ENCODE assay signal across 22 cellular contexts in genomic region chr1:236090741-236091147, GRCh38. TPM values are rescaled to one million over a fixed set of nuclear protein-coding genes. Genes with fewer than 3 reads are reported as not detected.
DNase-seq lines count a peak whose midpoint lies in the region; ATAC-seq, FAIRE-seq and TF ChIP-seq lines count a peak whose summit lies in the region.
"Had no signal": no experiment of that assay in that cellular context is flagged by ENCODE, and none has a peak within 500 bp of the region (broad histone marks: within the 10 kb centered on the region; RNA-seq: fewer than 3 reads in every experiment).

No MANE protein-coding gene starts in this region.

- no peak for TF ChIP-seq POLR2A in K562 (conservative IDR thresholded peaks at IDR 0.05)
- no peak for TF ChIP-seq POLR2A in right lobe of liver (IDR thresholded peaks at IDR 0.05)

- H3K36me3 Mint-ChIP-seq in activated CD4-positive, alpha-beta T cell treated with anti-CD3 and anti-CD28 coated beads, Interleukin-2, amount 10 ng/mL, durations not matched to agents 24 days and 14 days (ENCODE audit: low read depth): no peaks in the 10 kb centered on the region
- peaks cover 2% of the 10 kb centered on the region for H3K36me3 Mint-ChIP-seq in activated CD8-positive, alpha-beta T cell treated with anti-CD3 and anti-CD28 coated beads, Interleukin-2, amount 10 ng/mL, durations not matched to agents 7 days and 5 days (ENCODE audit: low read depth)
- H3K36me3 Mint-ChIP-seq: type B pancreatic cell had no signal

- H3K27ac ChIP-seq in K562 (ENCODE audit: extremely low read depth, low read depth, low read length) (no peak overlapping the region), right lobe of liver (peak overlapping the region; percentile 20 to 40 (median 33))
- H3K27ac ChIP-seq: foreskin keratinocyte, HL-60 had no signal

- FAIRE-seq in K562 (lab: Jason Lieb, UNC): no peak
- FAIRE-seq: astrocyte had no signal

- no TSS peak for BruUV-seq in K562 (replicated peaks; lab: Mats Ljungman, UMichigan)

- POLR2A ChIA-PET in K562 (lab: Yijun Ruan, JAX): no interaction called here
- POLR2A ChIA-PET in activated CD8-positive, alpha-beta T cell treated with anti-CD3 and anti-CD28 coated beads, Interleukin-2, amount 10 ng/mL, durations not matched to agents 7 days and 5 days (lab: Charles Lee): interaction anchor here (0.6 kb wide), 2 partner anchors 33 to 351 kb away, joined by 3 read pairs; no protein-coding TSS in a partner anchor

- no peaks in the 10 kb centered on the region for H3K9me3 ChIP-seq in K562 (replicated peaks; ENCODE audit: control insufficient read depth, insufficient read depth, low read depth, low read length)
- H3K9me3 ChIP-seq in right lobe of liver: no peaks in the 10 kb centered on the region

- no peak for TF ChIP-seq EP300 in K562 (IDR thresholded peaks at IDR 0.05; ENCODE audit: low read length)

- no peak overlapping the region for H3K4me2 ChIP-seq in K562 (ENCODE audit: insufficient read depth, low read length)

- no peaks in the 10 kb centered on the region for H3K4me1 ChIP-seq in K562 (replicated peaks in 1 of 2; ENCODE audit: control insufficient read depth in 2 of 2, insufficient read depth in 2 of 2, low read length in 2 of 2)
- H3K4me1 ChIP-seq in right lobe of liver: no peaks in the 10 kb centered on the region
- H3K4me1 ChIP-seq: foreskin keratinocyte had no signal

- H3K27ac Mint-ChIP-seq in activated CD4-positive, alpha-beta T cell treated with anti-CD3 and anti-CD28 coated beads, Interleukin-2, amount 10 ng/mL, durations not matched to agents 24 days and 14 days: no peak overlapping the region
- no peak overlapping the region for H3K27ac Mint-ChIP-seq in activated CD8-positive, alpha-beta T cell treated with anti-CD3 and anti-CD28 coated beads, Interleukin-2, amount 10 ng/mL, durations not matched to agents 7 days and 5 days
- H3K27ac Mint-ChIP-seq: CD4-positive, alpha-beta T cell; effector memory CD8-positive, alpha-beta T cell; type B pancreatic cell had no signal

- H3K4me3 Mint-ChIP-seq in activated CD4-positive, alpha-beta T cell treated with anti-CD3 and anti-CD28 coated beads, Interleukin-2, amount 10 ng/mL, durations not matched to agents 24 days and 14 days: no peak overlapping the region
- no peak overlapping the region for H3K4me3 Mint-ChIP-seq in activated CD8-positive, alpha-beta T cell treated with anti-CD3 and anti-CD28 coated beads, Interleukin-2, amount 10 ng/mL, durations not matched to agents 7 days and 5 days
- H3K4me3 Mint-ChIP-seq: CD4-positive, alpha-beta T cell; effector memory CD8-positive, alpha-beta T cell; H9; neural crest cell; type B pancreatic cell had no signal

- H3K9me3 Mint-ChIP-seq in activated CD4-positive, alpha-beta T cell treated with anti-CD3 and anti-CD28 coated beads, Interleukin-2, amount 10 ng/mL, durations not matched to agents 24 days and 14 days: peaks cover 2% of the 10 kb centered on the region
- H3K9me3 Mint-ChIP-seq in activated CD8-positive, alpha-beta T cell treated with anti-CD3 and anti-CD28 coated beads, Interleukin-2, amount 10 ng/mL, durations not matched to agents 7 days and 5 days (ENCODE audit: insufficient read depth): no peaks in the 10 kb centered on the region
- H3K9me3 Mint-ChIP-seq: CD4-positive, alpha-beta T cell; effector memory CD8-positive, alpha-beta T cell; type B pancreatic cell had no signal

- ATAC-seq in K562 (peak; percentile 24; the same call in 1 of the 3 replicates), right lobe of liver (peak; percentile 27 to 57 (median 41)), GM21360 (IDR thresholded peaks at IDR 0.05; ENCODE audit: unreplicated experiment) (no peak)
- no peak for ATAC-seq in activated CD8-positive, alpha-beta T cell treated with anti-CD3 and anti-CD28 coated beads, Interleukin-2, amount 10 ng/mL, durations not matched to agents 7 days and 5 days
- ATAC-seq: effector memory CD8-positive, alpha-beta T cell; foreskin keratinocyte; left cardiac atrium; stimulated activated naive CD8-positive, alpha-beta T cell treated with anti-CD3 and anti-CD28 coated beads, Interleukin-15, Interleukin-2, amounts not matched to agents 100 U/mL and 50 U/mL, for 24 hours had no signal

- in situ Hi-C loops in K562 (cut with MboI): no loop called here

- no peak overlapping the region for H2AFZ ChIP-seq in K562 (ENCODE audit: low read depth, low read length)

- H3K4me3 ChIP-seq in K562 (no peak overlapping the region), right lobe of liver (no peak overlapping the region)

- no peaks in the 10 kb centered on the region for H3K79me2 ChIP-seq in K562 (ENCODE audit: control insufficient read depth, insufficient read depth, low read length)

- H3K27me3 Mint-ChIP-seq in activated CD4-positive, alpha-beta T cell treated with anti-CD3 and anti-CD28 coated beads, Interleukin-2, amount 10 ng/mL, durations not matched to agents 24 days and 14 days: peaks cover 15% of the 10 kb centered on the region
- H3K27me3 Mint-ChIP-seq in activated CD8-positive, alpha-beta T cell treated with anti-CD3 and anti-CD28 coated beads, Interleukin-2, amount 10 ng/mL, durations not matched to agents 7 days and 5 days (ENCODE audit: low read depth): peaks cover 10% of the 10 kb centered on the region
- H3K27me3 Mint-ChIP-seq: type B pancreatic cell had no signal

- H3K9ac ChIP-seq in K562 (ENCODE audit: insufficient read depth in 1 of 2, low read depth in 2 of 2, low read length in 2 of 2): no peak overlapping the region

- H3K27me3 ChIP-seq in K562 (ENCODE audit: control insufficient read depth in 2 of 2, insufficient read depth in 2 of 2, low read length in 2 of 2) (peaks cover 0 to 12% of the 10 kb centered on the region in 2 experiments; a peak in 3 of 5 replicates), right lobe of liver (no peaks in the 10 kb centered on the region)
- H3K27me3 ChIP-seq: foreskin keratinocyte had no signal

- CTCF ChIA-PET in K562 (lab: Yijun Ruan, JAX; ENCODE audit: low intra/inter-chr PET ratio): interaction anchor here (0.6 kb wide), 1 partner anchor 15 kb away, joined by 4 read pairs; no protein-coding TSS in a partner anchor
- CTCF ChIA-PET in activated CD8-positive, alpha-beta T cell treated with anti-CD3 and anti-CD28 coated beads, Interleukin-2, amount 10 ng/mL, durations not matched to agents 7 days and 5 days (lab: Charles Lee): no interaction called here

- DNase-seq in DMS53 (lab: John Stamatoyannopoulos, UW): peak; percentile 95
- DNase-seq in NCI-H2029 (lab: John Stamatoyannopoulos, UW): peak; percentile 95
- DNase-seq in K562 (ENCODE audit: extremely low read depth in 1 of 4, low spot score in 3 of 4): no peak
- no peak for DNase-seq in right lobe of liver
- DNase-seq in activated CD4-positive, alpha-beta T cell treated with anti-CD3 and anti-CD28 coated beads, Interleukin-2, amount 10 ng/mL, durations not matched to agents 24 days and 14 days: no peak
- no peak for DNase-seq in GM10266 (ENCODE audit: extremely low spot score)
- no peak for DNase-seq in activated CD8-positive, alpha-beta T cell treated with anti-CD3 and anti-CD28 coated beads, Interleukin-2, amount 10 ng/mL, durations not matched to agents 7 days and 5 days
- DNase-seq: activated CD4-positive, alpha-beta T cell treated with anti-CD3 and anti-CD28 coated beads for 48 hours; activated naive CD4-positive, alpha-beta T cell treated with Interleukin-2 at 50 U/mL for 16 hours; CD4-positive, alpha-beta T cell; effector memory CD8-positive, alpha-beta T cell; foreskin keratinocyte; H9; KBM-7; left cardiac atrium; stimulated activated CD4-positive, alpha-beta T cell treated with anti-CD3 and anti-CD28 coated beads, Interleukin-15, amount 100 ng/mL, for 24 hours; stimulated activated naive CD8-positive, alpha-beta T cell treated with anti-CD3 and anti-CD28 coated beads, Interleukin-15, Interleukin-2, amounts not matched to agents 100 U/mL and 50 U/mL, for 24 hours had no signal

- H3K36me3 ChIP-seq in K562 (ENCODE audit: control insufficient read depth, insufficient read depth, low read length): no peaks in the 10 kb centered on the region
- H3K36me3 ChIP-seq in right lobe of liver: no peaks in the 10 kb centered on the region

- intact Hi-C loops in K562 (cut with micrococcal nuclease): no loop called here
- intact Hi-C loops in right lobe of liver (cut with DNase I): no loop called here
- intact Hi-C loops in activated CD4-positive, alpha-beta T cell treated with anti-CD3 and anti-CD28 coated beads, Interleukin-2, amount 10 ng/mL, durations not matched to agents 24 days and 14 days (cut with micrococcal nuclease): no loop called here

- no peak for TF ChIP-seq CTCF in K562 (IDR thresholded peaks at IDR 0.05 in 2 of 3, conservative IDR thresholded peaks at IDR 0.05 in 1 of 3; ENCODE audit: insufficient read depth in 2 of 3, low read depth in 1 of 3, low read length in 3 of 3)
- TF ChIP-seq CTCF in right lobe of liver (IDR thresholded peaks at IDR 0.05): no peak
- no peak for TF ChIP-seq CTCF in GM10266 (IDR thresholded peaks at IDR 0.05; ENCODE audit: control insufficient read depth, insufficient read depth, low read depth, missing control alignments)

- TF ChIP-seq RAD21 in K562 (CRISPR knock-in tag; conservative IDR thresholded peaks at IDR 0.05 in 1 of 2, IDR thresholded peaks at IDR 0.05 in 1 of 2): no peak

- 5% methylated on average over 5 of the region's 5 CpGs for WGBS in K562 (ENCODE audit: insufficient coverage, low coverage, missing lambda C conversion rate)
- 67% methylated on average over 4 of the region's 5 CpGs for WGBS in right lobe of liver (ENCODE audit: insufficient coverage, low coverage, low lambda C conversion rate, missing lambda C conversion rate)

- H4K20me1 ChIP-seq in K562 (replicated peaks; ENCODE audit: control insufficient read depth, insufficient read depth, low read length): no peaks in the 10 kb centered on the region

- H3K9me1 ChIP-seq in K562 (ENCODE audit: control insufficient read depth, insufficient read depth, low read length): no peaks in the 10 kb centered on the region

- H3K4me1 Mint-ChIP-seq in activated CD4-positive, alpha-beta T cell treated with anti-CD3 and anti-CD28 coated beads, Interleukin-2, amount 10 ng/mL, durations not matched to agents 24 days and 14 days: peaks cover 6% of the 10 kb centered on the region
- H3K4me1 Mint-ChIP-seq in activated CD8-positive, alpha-beta T cell treated with anti-CD3 and anti-CD28 coated beads, Interleukin-2, amount 10 ng/mL, durations not matched to agents 7 days and 5 days (ENCODE audit: low read depth): peaks cover 3% of the 10 kb centered on the region

RNA-seq across cellular contexts. Expression of gene NID1, which starts 25.9 kb away (rescaled TPM):
- total RNA-seq in K562 (2011; cell fraction: chromatin; rRNA removed; ENCODE audit: low replicate concordance): not detected in 2 replicates
- not detected in 2 replicates for total RNA-seq in K562 (2011; cell fraction: nucleolus; rRNA removed)
- not detected in 2 replicates for total RNA-seq in K562 (2011; cell fraction: nucleoplasm; rRNA removed)
- not detected in 2 replicates for total RNA-seq in K562 (2014; rRNA removed)
- total RNA-seq in K562 (2014; rRNA removed; fragmentation: Illumina TruSeq; extraction: Trizol): not detected in 2 replicates
- total RNA-seq in K562 (2015; rRNA removed; fragmentation: Illumina TruSeq; extraction: Trizol): not detected in 2 replicates
- total RNA-seq in K562 (2021): 0.22 and 0.27 TPM in 2 replicates
- not detected in 2 replicates for polyA plus RNA-seq in K562 (2011; rRNA removed)
- polyA plus RNA-seq in K562 (2011; cell fraction: cytosol; rRNA removed): 0.01 TPM in 1 of 2 replicates, not detected in the other
- polyA plus RNA-seq in K562 (2011; cell fraction: nucleus; rRNA removed): not detected in 2 replicates
- not detected in 2 replicates for polyA plus RNA-seq in K562 (2012)
- polyA plus RNA-seq in K562 (2014; fragmentation: Illumina TruSeq; extraction: Trizol): not detected in 2 replicates
- polyA plus RNA-seq in K562 (2014; fragmentation: Nextera tagmentation; extraction: Ambion mirVana): not detected
- not detected in 2 replicates for polyA plus RNA-seq in K562 (2014; rRNA removed)
- not detected in 2 replicates for polyA minus RNA-seq in K562 (2011; rRNA and poly(A)+ RNA removed)
- polyA minus RNA-seq in K562 (2011; cell fraction: cytosol; rRNA and poly(A)+ RNA removed): 0.46 TPM in 1 of 2 replicates, not detected in the other
- polyA minus RNA-seq in K562 (2011; cell fraction: nucleus; rRNA and poly(A)+ RNA removed): not detected in 2 replicates
- 10 to 100 TPM; 45.7 to 67.1 (median 59.1) TPM for total RNA-seq in right lobe of liver
- total RNA-seq in activated CD4-positive, alpha-beta T cell treated with anti-CD3 and anti-CD28 coated beads, Interleukin-2, amount 10 ng/mL, durations not matched to agents 24 days and 14 days: 0.57 and 0.61 TPM in 2 replicates
- total RNA-seq in activated CD8-positive, alpha-beta T cell treated with anti-CD3 and anti-CD28 coated beads, Interleukin-2, amount 10 ng/mL, durations not matched to agents 7 days and 5 days: under 1 TPM in 1 of 2 experiments, not detected in 1; 0.05 TPM

RNA-seq across cellular contexts. Expression of gene GPR137B, which starts 51.6 kb away (rescaled TPM):
- 0.28 and 0.65 TPM in 2 replicates for total RNA-seq in K562 (2011; cell fraction: chromatin; rRNA removed; ENCODE audit: low replicate concordance)
- total RNA-seq in K562 (2011; cell fraction: nucleolus; rRNA removed): 0.17 and 0.79 TPM in 2 replicates
- 0.22 and 2.1 TPM in 2 replicates for total RNA-seq in K562 (2011; cell fraction: nucleoplasm; rRNA removed)
- total RNA-seq in K562 (2014; rRNA removed) (0.36 and 0.94 TPM in 2 replicates), K562 (2014; rRNA removed; fragmentation: Illumina TruSeq; extraction: Trizol) (0.70 and 0.76 TPM in 2 replicates), K562 (2015; rRNA removed; fragmentation: Illumina TruSeq; extraction: Trizol) (0.75 and 0.87 TPM in 2 replicates), K562 (2021) (0.49 and 0.62 TPM in 2 replicates), right lobe of liver (10 to 100 TPM in 2 of 6 experiments, 1 to 10 TPM in 4; 4.3 to 22.2 (median 7.6) TPM)
- polyA plus RNA-seq in K562 (2011; rRNA removed) (0.04 and 0.28 TPM in 2 replicates), K562 (2014; fragmentation: Illumina TruSeq; extraction: Trizol) (1.0 and 1.1 TPM in 2 replicates), K562 (2014; fragmentation: Nextera tagmentation; extraction: Ambion mirVana) (under 1 TPM; 0.14 to 0.35 TPM), K562 (2014; rRNA removed) (0.49 and 0.62 TPM in 2 replicates)
- polyA plus RNA-seq in K562 (2011; cell fraction: cytosol; rRNA removed): 0.07 and 0.19 TPM in 2 replicates
- 0.30 and 0.60 TPM in 2 replicates for polyA plus RNA-seq in K562 (2011; cell fraction: nucleus; rRNA removed)
- 0.78 and 1.8 TPM in 2 replicates for polyA plus RNA-seq in K562 (2012)
- polyA minus RNA-seq in K562 (2011; rRNA and poly(A)+ RNA removed): 0.27 TPM in 1 of 2 replicates, not detected in the other
- polyA minus RNA-seq in K562 (2011; cell fraction: cytosol; rRNA and poly(A)+ RNA removed): not detected in 2 replicates
- polyA minus RNA-seq in K562 (2011; cell fraction: nucleus; rRNA and poly(A)+ RNA removed): 0.13 TPM in 1 of 2 replicates, not detected in the other
- 6.6 and 7.7 TPM in 2 replicates for total RNA-seq in activated CD4-positive, alpha-beta T cell treated with anti-CD3 and anti-CD28 coated beads, Interleukin-2, amount 10 ng/mL, durations not matched to agents 24 days and 14 days
- 1 to 10 TPM; 4.9 to 5.0 TPM for total RNA-seq in activated CD8-positive, alpha-beta T cell treated with anti-CD3 and anti-CD28 coated beads, Interleukin-2, amount 10 ng/mL, durations not matched to agents 7 days and 5 days

Comparison
In these comparisons a context has a peak if more than half of its experiments do, and no peak if none do; other contexts are left out.
1. DNase-seq: peak in DMS53 (single experiment) and NCI-H2029 (single experiment); none in K562 (0 of 4), right lobe of liver (0 of 3), activated CD4-positive, alpha-beta T cell treated with anti-CD3 and anti-CD28 coated beads, Interleukin-2, amount 10 ng/mL, durations not matched to agents 24 days and 14 days (single experiment), GM10266 (single experiment) and activated CD8-positive, alpha-beta T cell treated with anti-CD3 and anti-CD28 coated beads, Interleukin-2, amount 10 ng/mL, durations not matched to agents 7 days and 5 days (single experiment).
2. ATAC-seq: peak in K562 (single experiment) and right lobe of liver (4 of 4); none in GM21360 (single experiment) and activated CD8-positive, alpha-beta T cell treated with anti-CD3 and anti-CD28 coated beads, Interleukin-2, amount 10 ng/mL, durations not matched to agents 7 days and 5 days (single experiment).
3. RNA of gene NID1, which starts 25.9 kb away (total RNA-seq): 45.7 to 67.1 TPM in right lobe of liver; 0.57 to 0.61 TPM in activated CD4-positive, alpha-beta T cell treated with anti-CD3 and anti-CD28 coated beads, Interleukin-2, amount 10 ng/mL, durations not matched to agents 24 days and 14 days, 0.05 TPM in activated CD8-positive, alpha-beta T cell treated with anti-CD3 and anti-CD28 coated beads, Interleukin-2, amount 10 ng/mL, durations not matched to agents 7 days and 5 days and 0.22 to 0.27 TPM in K562; every median in the first group is over 10 times any median in the second.